ENCODE assay signal across 27 cellular contexts in genomic region chr9:117153021-117153420, GRCh38.
DNase-seq lines count a peak whose midpoint lies in the region; ATAC-seq and TF ChIP-seq lines count a peak whose summit lies in the region.
"Had no signal": no experiment of that assay in that cellular context is flagged by ENCODE, and none has a peak within 500 bp of the region (broad histone marks: within the 10 kb centered on the region; RNA-seq: fewer than 3 reads in every experiment).

No MANE protein-coding gene starts in this region.

- H3K4me3 ChIP-seq in WERI-Rb-1 (ENCODE audit: low read depth, low read length) = no peak overlapping the region
- H3K4me3 ChIP-seq: left ventricle myocardium inferior, SK-N-MC, spleen, suprapubic skin had no signal

- no peaks in the 10 kb centered on the region for H3K27me3 ChIP-seq in WERI-Rb-1 (ENCODE audit: insufficient read depth, low read depth, severe bottlenecking)
- no peaks in the 10 kb centered on the region for H3K27me3 ChIP-seq in foreskin keratinocyte
- H3K27me3 ChIP-seq: spleen, suprapubic skin had no signal

- H3K36me3 ChIP-seq in WERI-Rb-1 = no peaks in the 10 kb centered on the region
- H3K36me3 ChIP-seq: left ventricle myocardium inferior, spleen, suprapubic skin had no signal

- H3K27ac ChIP-seq in WERI-Rb-1 (peak overlapping the region; percentile 67), foreskin keratinocyte (no peak overlapping the region)
- H3K27ac ChIP-seq: left ventricle myocardium inferior, SK-N-MC, spleen, suprapubic skin had no signal

- H3K9me3 ChIP-seq in WERI-Rb-1 (ENCODE audit: severe bottlenecking) = no peaks in the 10 kb centered on the region
- H3K9me3 ChIP-seq: left ventricle myocardium inferior, spleen, suprapubic skin had no signal

- TF ChIP-seq CTCF in WERI-Rb-1 (IDR thresholded peaks at IDR 0.05; ENCODE audit: low read depth, low read length) = no peak
- TF ChIP-seq CTCF in foreskin keratinocyte (conservative IDR thresholded peaks at IDR 0.05) = peak; percentile 36

- peaks cover 2% of the 10 kb centered on the region for H3K9me3 Mint-ChIP-seq in stimulated activated memory B cell treated with anti-CD40 and anti-IgM and Interleukin-4, amounts not matched to agents 10 μg/mL and 1 μg/mL and 100 μg/mL, for 72 hours
- H3K9me3 Mint-ChIP-seq: activated CD4-positive, alpha-beta T cell treated with anti-CD3 and anti-CD28 coated beads, Interleukin-2, amount 10 ng/mL, durations not matched to agents 24 days and 14 days; mesothelial cell of epicardium had no signal

- DNase-seq in Ammon's horn (ENCODE audit: low spot score) = peak; percentile 21
- DNase-seq in HT1080 (ENCODE audit: low read depth) = peak; percentile 92
- no peak for DNase-seq in WERI-Rb-1
- DNase-seq in foreskin keratinocyte = peak; percentile 71 to 83
- no peak for DNase-seq in stimulated activated CD4-positive, alpha-beta T cell treated with anti-CD3 and anti-CD28 coated beads, Interleukin-15, amount 100 ng/mL, for 24 hours
- DNase-seq in AG08395 (ENCODE audit: low spot score) = no peak
- DNase-seq in SHP77 treated with DMSO at 0.1 percent for 48 hours (lab: John Stamatoyannopoulos, UW) = no peak
- DNase-seq: activated CD4-positive, alpha-beta T cell treated with anti-CD3 and anti-CD28 coated beads, Interleukin-2, amount 10 ng/mL, durations not matched to agents 24 days and 14 days; activated naive CD4-positive, alpha-beta T cell treated with anti-CD3 and anti-CD28 coated beads, Interleukin-2, amount 50 U/mL, for 16 hours; activated T-cell treated with anti-CD3 and anti-CD28 coated beads, Interleukin-2, amount 50 U/mL, for 72 hours; foreskin melanocyte; KBM-7; left ventricle myocardium inferior; MV-4-11; naive thymus-derived CD4-positive, alpha-beta T cell; NCI-H187 treated with DMSO at 0.1 percent for 48 hours; NCI-H526; retina; spleen; stimulated activated CD4-positive, alpha-beta T cell treated with anti-CD3 and anti-CD28 coated beads, Interleukin-4, amount 100 ng/mL, for 1 hour; stimulated activated naive B cell treated with anti-CD40 and anti-IgM and Interleukin-4, amounts not matched to agents 10 μg/mL and 1 μg/mL and 100 μg/mL, for 72 hours; T-helper 17 cell had no signal

- H3K4me1 ChIP-seq in foreskin keratinocyte = no peaks in the 10 kb centered on the region
- H3K4me1 ChIP-seq: left ventricle myocardium inferior, spleen, suprapubic skin had no signal

- H3K4me3 Mint-ChIP-seq in stimulated activated memory B cell treated with anti-CD40 and anti-IgM and Interleukin-4, amounts not matched to agents 10 μg/mL and 1 μg/mL and 100 μg/mL, for 72 hours = no peak overlapping the region
- H3K4me3 Mint-ChIP-seq: activated CD4-positive, alpha-beta T cell treated with anti-CD3 and anti-CD28 coated beads, Interleukin-2, amount 10 ng/mL, durations not matched to agents 24 days and 14 days; activated T-cell treated with anti-CD3 and anti-CD28 coated beads, Interleukin-2, amount 50 U/mL, for 72 hours; B cell; mesothelial cell of epicardium; naive thymus-derived CD4-positive, alpha-beta T cell; stimulated activated naive B cell treated with anti-CD40 and anti-IgM and Interleukin-4, amounts not matched to agents 10 μg/mL and 1 μg/mL and 100 μg/mL, for 72 hours; T-helper 17 cell had no signal

- H3K4me1 Mint-ChIP-seq in stimulated activated memory B cell treated with anti-CD40 and anti-IgM and Interleukin-4, amounts not matched to agents 10 μg/mL and 1 μg/mL and 100 μg/mL, for 72 hours = no peaks in the 10 kb centered on the region
- H3K4me1 Mint-ChIP-seq: activated CD4-positive, alpha-beta T cell treated with anti-CD3 and anti-CD28 coated beads, Interleukin-2, amount 10 ng/mL, durations not matched to agents 24 days and 14 days; B cell; naive thymus-derived CD4-positive, alpha-beta T cell; stimulated activated naive B cell treated with anti-CD40 and anti-IgM and Interleukin-4, amounts not matched to agents 10 μg/mL and 1 μg/mL and 100 μg/mL, for 72 hours; T-helper 17 cell had no signal

- ATAC-seq in foreskin keratinocyte = peak; percentile 98
- no peak for ATAC-seq in stimulated activated memory B cell treated with anti-CD40 and anti-IgM and Interleukin-4, amounts not matched to agents 10 μg/mL and 1 μg/mL and 100 μg/mL, for 72 hours
- ATAC-seq: activated T-cell treated with anti-CD3 and anti-CD28 coated beads, Interleukin-2, amount 50 U/mL, for 72 hours; naive thymus-derived CD4-positive, alpha-beta T cell; stimulated activated naive B cell treated with anti-CD40 and anti-IgM and Interleukin-4, amounts not matched to agents 10 μg/mL and 1 μg/mL and 100 μg/mL, for 72 hours; T-helper 17 cell had no signal

- no peaks in the 10 kb centered on the region for H3K27me3 Mint-ChIP-seq in stimulated activated memory B cell treated with anti-CD40 and anti-IgM and Interleukin-4, amounts not matched to agents 10 μg/mL and 1 μg/mL and 100 μg/mL, for 72 hours
- H3K27me3 Mint-ChIP-seq: activated CD4-positive, alpha-beta T cell treated with anti-CD3 and anti-CD28 coated beads, Interleukin-2, amount 10 ng/mL, durations not matched to agents 24 days and 14 days; B cell; stimulated activated naive B cell treated with anti-CD40 and anti-IgM and Interleukin-4, amounts not matched to agents 10 μg/mL and 1 μg/mL and 100 μg/mL, for 72 hours; T-helper 17 cell had no signal

- no peak overlapping the region for H3K27ac Mint-ChIP-seq in stimulated activated memory B cell treated with anti-CD40 and anti-IgM and Interleukin-4, amounts not matched to agents 10 μg/mL and 1 μg/mL and 100 μg/mL, for 72 hours
- H3K27ac Mint-ChIP-seq: activated CD4-positive, alpha-beta T cell treated with anti-CD3 and anti-CD28 coated beads, Interleukin-2, amount 10 ng/mL, durations not matched to agents 24 days and 14 days; activated T-cell treated with anti-CD3 and anti-CD28 coated beads, Interleukin-2, amount 50 U/mL, for 72 hours; B cell; mesothelial cell of epicardium; naive thymus-derived CD4-positive, alpha-beta T cell; stimulated activated naive B cell treated with anti-CD40 and anti-IgM and Interleukin-4, amounts not matched to agents 10 μg/mL and 1 μg/mL and 100 μg/mL, for 72 hours; T-helper 17 cell had no signal

- H3K36me3 Mint-ChIP-seq in stimulated activated memory B cell treated with anti-CD40 and anti-IgM and Interleukin-4, amounts not matched to agents 10 μg/mL and 1 μg/mL and 100 μg/mL, for 72 hours = no peaks in the 10 kb centered on the region
- H3K36me3 Mint-ChIP-seq: mesothelial cell of epicardium; naive thymus-derived CD4-positive, alpha-beta T cell; stimulated activated naive B cell treated with anti-CD40 and anti-IgM and Interleukin-4, amounts not matched to agents 10 μg/mL and 1 μg/mL and 100 μg/mL, for 72 hours had no signal

Comparison
In these comparisons a context has a peak if more than half of its experiments do, and no peak if none do; other contexts are left out.
1. DNase-seq: peak in Ammon's horn (single experiment), HT1080 (single experiment) and foreskin keratinocyte (2 of 2); none in WERI-Rb-1 (single experiment), stimulated activated CD4-positive, alpha-beta T cell treated with anti-CD3 and anti-CD28 coated beads, Interleukin-15, amount 100 ng/mL, for 24 hours (single experiment), AG08395 (single experiment) and SHP77 treated with DMSO at 0.1 percent for 48 hours (single experiment).